ENCODE assay signal across 1 cellular context in the genomic region with DNA sequence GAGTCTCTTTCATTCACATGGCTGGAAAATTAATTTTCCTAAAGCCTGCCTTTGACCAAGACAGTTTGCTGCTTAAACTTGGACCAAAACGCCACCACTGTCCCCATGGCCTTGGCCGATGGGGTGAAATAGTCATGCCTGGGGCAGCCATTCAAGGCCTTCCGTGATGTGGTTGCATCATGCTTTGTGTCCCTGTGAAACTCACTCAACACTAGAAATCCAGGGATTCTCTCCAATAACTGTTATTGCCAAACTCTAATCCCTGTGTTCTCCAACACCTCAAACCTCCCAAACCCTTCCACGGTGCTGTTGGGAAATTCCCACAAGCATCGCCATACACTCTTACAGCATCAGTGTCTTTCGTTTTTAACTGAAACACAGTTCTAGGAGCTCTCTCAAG.
TF ChIP-seq lines count a peak whose summit lies in the region.

No MANE protein-coding gene starts in this region.

TF ChIP-seq in GM12878, 131 proteins besides CTCF, POLR2A, EP300 and RAD21 (continued from another document):
- TF ChIP-seq, protein P1, sequence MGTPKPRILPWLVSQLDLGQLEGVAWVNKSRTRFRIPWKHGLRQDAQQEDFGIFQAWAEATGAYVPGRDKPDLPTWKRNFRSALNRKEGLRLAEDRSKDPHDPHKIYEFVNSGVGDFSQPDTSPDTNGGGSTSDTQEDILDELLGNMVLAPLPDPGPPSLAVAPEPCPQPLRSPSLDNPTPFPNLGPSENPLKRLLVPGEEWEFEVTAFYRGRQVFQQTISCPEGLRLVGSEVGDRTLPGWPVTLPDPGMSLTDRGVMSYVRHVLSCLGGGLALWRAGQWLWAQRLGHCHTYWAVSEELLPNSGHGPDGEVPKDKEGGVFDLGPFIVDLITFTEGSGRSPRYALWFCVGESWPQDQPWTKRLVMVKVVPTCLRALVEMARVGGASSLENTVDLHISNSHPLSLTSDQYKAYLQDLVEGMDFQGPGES (IDR thresholded peaks at IDR 0.05): no peak
- no peak for TF ChIP-seq TAF1 (IDR thresholded peaks at IDR 0.05; ENCODE audit: borderline replicate concordance, low read depth, low read length)
- no peak for TF ChIP-seq RB1 (IDR thresholded peaks at IDR 0.05; ENCODE audit: borderline replicate concordance)
- TF ChIP-seq MEF2A (IDR thresholded peaks at IDR 0.05; ENCODE audit: insufficient read depth, low read depth, low read length): no peak
- TF ChIP-seq TCF3 (IDR thresholded peaks at IDR 0.05; ENCODE audit: borderline replicate concordance, insufficient read depth, low read depth, low read length): no peak
- no peak for TF ChIP-seq STAT1 (conservative IDR thresholded peaks at IDR 0.05)
- TF ChIP-seq JUNB (IDR thresholded peaks at IDR 0.05): no peak
- TF ChIP-seq, protein P2, sequence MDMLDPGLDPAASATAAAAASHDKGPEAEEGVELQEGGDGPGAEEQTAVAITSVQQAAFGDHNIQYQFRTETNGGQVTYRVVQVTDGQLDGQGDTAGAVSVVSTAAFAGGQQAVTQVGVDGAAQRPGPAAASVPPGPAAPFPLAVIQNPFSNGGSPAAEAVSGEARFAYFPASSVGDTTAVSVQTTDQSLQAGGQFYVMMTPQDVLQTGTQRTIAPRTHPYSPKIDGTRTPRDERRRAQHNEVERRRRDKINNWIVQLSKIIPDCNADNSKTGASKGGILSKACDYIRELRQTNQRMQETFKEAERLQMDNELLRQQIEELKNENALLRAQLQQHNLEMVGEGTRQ (IDR thresholded peaks at IDR 0.05; ENCODE audit: borderline replicate concordance, low read depth, low read length): no peak
- TF ChIP-seq, protein P3, sequence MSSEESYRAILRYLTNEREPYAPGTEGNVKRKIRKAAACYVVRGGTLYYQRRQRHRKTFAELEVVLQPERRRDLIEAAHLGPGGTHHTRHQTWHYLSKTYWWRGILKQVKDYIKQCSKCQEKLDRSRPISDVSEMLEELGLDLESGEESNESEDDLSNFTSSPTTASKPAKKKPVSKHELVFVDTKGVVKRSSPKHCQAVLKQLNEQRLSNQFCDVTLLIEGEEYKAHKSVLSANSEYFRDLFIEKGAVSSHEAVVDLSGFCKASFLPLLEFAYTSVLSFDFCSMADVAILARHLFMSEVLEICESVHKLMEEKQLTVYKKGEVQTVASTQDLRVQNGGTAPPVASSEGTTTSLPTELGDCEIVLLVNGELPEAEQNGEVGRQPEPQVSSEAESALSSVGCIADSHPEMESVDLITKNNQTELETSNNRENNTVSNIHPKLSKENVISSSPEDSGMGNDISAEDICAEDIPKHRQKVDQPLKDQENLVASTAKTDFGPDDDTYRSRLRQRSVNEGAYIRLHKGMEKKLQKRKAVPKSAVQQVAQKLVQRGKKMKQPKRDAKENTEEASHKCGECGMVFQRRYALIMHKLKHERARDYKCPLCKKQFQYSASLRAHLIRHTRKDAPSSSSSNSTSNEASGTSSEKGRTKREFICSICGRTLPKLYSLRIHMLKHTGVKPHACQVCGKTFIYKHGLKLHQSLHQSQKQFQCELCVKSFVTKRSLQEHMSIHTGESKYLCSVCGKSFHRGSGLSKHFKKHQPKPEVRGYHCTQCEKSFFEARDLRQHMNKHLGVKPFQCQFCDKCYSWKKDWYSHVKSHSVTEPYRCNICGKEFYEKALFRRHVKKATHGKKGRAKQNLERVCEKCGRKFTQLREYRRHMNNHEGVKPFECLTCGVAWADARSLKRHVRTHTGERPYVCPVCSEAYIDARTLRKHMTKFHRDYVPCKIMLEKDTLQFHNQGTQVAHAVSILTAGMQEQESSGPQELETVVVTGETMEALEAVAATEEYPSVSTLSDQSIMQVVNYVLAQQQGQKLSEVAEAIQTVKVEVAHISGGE (CRISPR knock-in tag; IDR thresholded peaks at IDR 0.05): no peak
- TF ChIP-seq, protein P4, sequence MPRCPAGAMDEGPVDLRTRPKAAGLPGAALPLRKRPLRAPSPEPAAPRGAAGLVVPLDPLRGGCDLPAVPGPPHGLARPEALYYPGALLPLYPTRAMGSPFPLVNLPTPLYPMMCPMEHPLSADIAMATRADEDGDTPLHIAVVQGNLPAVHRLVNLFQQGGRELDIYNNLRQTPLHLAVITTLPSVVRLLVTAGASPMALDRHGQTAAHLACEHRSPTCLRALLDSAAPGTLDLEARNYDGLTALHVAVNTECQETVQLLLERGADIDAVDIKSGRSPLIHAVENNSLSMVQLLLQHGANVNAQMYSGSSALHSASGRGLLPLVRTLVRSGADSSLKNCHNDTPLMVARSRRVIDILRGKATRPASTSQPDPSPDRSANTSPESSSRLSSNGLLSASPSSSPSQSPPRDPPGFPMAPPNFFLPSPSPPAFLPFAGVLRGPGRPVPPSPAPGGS (IDR thresholded peaks at IDR 0.05; ENCODE audit: borderline replicate concordance, insufficient read depth, low read depth, low read length, poor library complexity, severe bottlenecking): no peak
- no peak for TF ChIP-seq RUNX3 (IDR thresholded peaks at IDR 0.05; ENCODE audit: low read length)
- TF ChIP-seq RELA (IDR thresholded peaks at IDR 0.05; ENCODE audit: borderline replicate concordance, partially characterized antibody): no peak
